In the genomic region with DNA sequence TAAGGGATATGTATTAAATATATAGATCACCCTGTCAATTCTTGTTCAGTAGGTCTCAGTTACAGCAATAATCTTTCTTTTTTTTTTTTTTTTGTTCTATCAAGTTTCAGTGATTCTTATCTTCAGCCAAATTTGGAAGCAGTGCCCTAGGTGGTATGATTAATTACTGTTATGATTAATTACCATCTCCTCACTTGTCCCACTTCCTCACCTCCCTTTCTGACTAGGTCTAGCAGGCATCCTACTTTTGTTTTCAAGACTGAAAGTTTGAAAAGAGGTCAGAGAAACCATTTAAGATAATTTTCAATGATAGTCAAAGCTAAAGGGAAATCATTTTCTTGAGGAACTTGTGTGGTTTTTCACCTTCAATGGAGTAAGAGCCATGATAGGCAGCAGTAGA, we compare ENCODE assay signal across 31 cellular contexts.
"Had no signal": no experiment of that assay in that cellular context is flagged by ENCODE, and none has a peak within 500 bp of the region (broad histone marks: within the 10 kb centered on the region; RNA-seq: fewer than 3 reads in every experiment).

No MANE protein-coding gene starts in this region.

- H3K36me3 Mint-ChIP-seq: activated CD4-positive, alpha-beta memory T cell treated with anti-CD3 and anti-CD28 coated beads for 36 hours; activated naive CD4-positive, alpha-beta T cell treated with anti-CD3 and anti-CD28 coated beads, Interleukin-2, amount 50 U/mL, for 72 hours; IgD-negative memory B cell had no signal

- H3K27ac Mint-ChIP-seq: activated CD4-positive, alpha-beta memory T cell treated with anti-CD3 and anti-CD28 coated beads for 36 hours; activated naive CD4-positive, alpha-beta T cell treated with anti-CD3 and anti-CD28 coated beads for 36 hours; activated T-helper 2 cell treated with anti-CD3 and anti-CD28 coated beads, Interferon-gamma antibody, Interleukin-2, Interleukin-4, amounts not matched to agents 10 μg/mL and 5 μg/mL and 100 μg/mL, durations not matched to agents 14 hours and 24 hours and 36 hours; IgD-negative memory B cell; T-helper 1 cell treated with Interleukin-12 subunit alpha and Interleukin-12 subunit beta and Interleukin-4 antibody, amounts not matched to agents 30 μg/mL and 1 μg/mL, for 36 hours; T-helper 2 cell treated with Interferon-gamma antibody and Interleukin-4, amounts not matched to agents 5 μg/mL and 100 μg/mL, for 36 hours had no signal

- H3K4me1 Mint-ChIP-seq: IgD-negative memory B cell had no signal

- ATAC-seq: PC-3 had no signal

- H3K27me3 Mint-ChIP-seq: activated CD4-positive, alpha-beta memory T cell treated with anti-CD3 and anti-CD28 coated beads for 36 hours; IgD-negative memory B cell had no signal

- H3K4me3 Mint-ChIP-seq: activated CD4-positive, alpha-beta memory T cell treated with anti-CD3 and anti-CD28 coated beads for 36 hours; activated naive CD4-positive, alpha-beta T cell treated with anti-CD3 and anti-CD28 coated beads for 36 hours; IgD-negative memory B cell; T-helper 1 cell treated with Interleukin-12 subunit alpha and Interleukin-12 subunit beta and Interleukin-4 antibody, amounts not matched to agents 30 μg/mL and 1 μg/mL, for 36 hours; T-helper 2 cell treated with Interferon-gamma antibody and Interleukin-4, amounts not matched to agents 5 μg/mL and 100 μg/mL, for 36 hours had no signal

- DNase-seq: activated CD4-positive, alpha-beta memory T cell treated with anti-CD3 and anti-CD28 coated beads for 36 hours; activated CD4-positive, alpha-beta T cell treated with anti-CD3 and anti-CD28 coated beads, Interleukin-2, amount 50 U/mL, for 1 hour; activated gamma-delta T cell treated with Interleukin-2 at 50 U/mL for 16 hours; activated naive CD4-positive, alpha-beta T cell treated with anti-CD3 and anti-CD28 coated beads for 36 hours; activated T-cell treated with anti-CD3 and anti-CD28 coated beads, Interleukin-2, amount 50 U/mL, for 48 hours; amniotic stem cell; aorta; brain microvascular endothelial cell; central memory CD4-positive, alpha-beta T cell; Karpas-422; KBM-7; NCI-H1105; NCI-H1417 treated with DMSO at 0.1 percent for 48 hours; NCI-H187 treated with DMSO at 0.1 percent for 48 hours; NCI-H2081; NCI-H2171 treated with DMSO at 0.1 percent for 48 hours; NCI-H226; NCI-H446 treated with DMSO at 0.1 percent for 48 hours; NCI-H524; NCI-H69; NCI-H82; PC-3; Peyer's patch; RPMI8226; SHP77 treated with DMSO at 0.1 percent for 48 hours; SK-N-SH had no signal
